ENCODE assay signal across 9 cellular contexts in the genomic region with DNA sequence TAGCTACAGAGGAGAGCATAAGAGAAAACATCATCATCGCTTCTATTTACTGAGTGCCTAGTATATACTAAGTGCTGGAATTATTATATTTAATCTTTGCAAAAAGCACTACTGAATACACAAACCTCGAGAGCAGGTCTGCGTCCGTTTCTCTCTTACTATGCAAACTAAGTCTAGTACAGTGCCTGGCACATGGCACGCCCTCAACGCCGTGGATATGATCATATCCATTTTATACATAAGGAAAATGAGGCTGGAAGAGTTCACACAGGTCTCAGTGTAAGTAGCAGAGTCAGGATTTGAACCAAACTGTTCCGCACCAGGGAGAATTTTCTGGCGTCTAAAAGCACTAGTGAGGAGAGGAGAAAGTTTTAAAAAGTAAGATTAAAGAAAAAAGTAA. TPM values are rescaled to one million over a fixed set of nuclear protein-coding genes. Genes with fewer than 3 reads are reported as not detected.
DNase-seq lines count a peak whose midpoint lies in the region; ATAC-seq and TF ChIP-seq lines count a peak whose summit lies in the region.
"Had no signal": no experiment of that assay in that cellular context is flagged by ENCODE, and none has a peak within 500 bp of the region (broad histone marks: within the 10 kb centered on the region; RNA-seq: fewer than 3 reads in every experiment).

No MANE protein-coding gene starts in this region.

- no peaks in the 10 kb centered on the region for H3K9me3 Mint-ChIP-seq in T-helper 1 cell treated with Interleukin-12 subunit alpha and Interleukin-12 subunit beta and Interleukin-4 antibody, amounts not matched to agents 30 μg/mL and 1 μg/mL, for 36 hours
- no peaks in the 10 kb centered on the region for H3K9me3 Mint-ChIP-seq in WTC11
- no peaks in the 10 kb centered on the region for H3K9me3 Mint-ChIP-seq in stimulated activated naive B cell treated with anti-CD40 and anti-IgM and Interleukin-4, amounts not matched to agents 10 μg/mL and 1 μg/mL and 100 μg/mL, for 72 hours

- no peaks in the 10 kb centered on the region for H3K27me3 ChIP-seq in right cardiac atrium (ENCODE audit: control insufficient read depth, insufficient read depth)

- no peak for ATAC-seq in WTC11
- ATAC-seq in right cardiac atrium, result no peak
- no peak for ATAC-seq in stimulated activated naive B cell treated with anti-CD40 and anti-IgM and Interleukin-4, amounts not matched to agents 10 μg/mL and 1 μg/mL and 100 μg/mL, for 72 hours (replicated peaks)
- ATAC-seq in GM18867 (IDR thresholded peaks at IDR 0.05; ENCODE audit: unreplicated experiment), result no peak
- ATAC-seq in GM21717 (IDR thresholded peaks at IDR 0.05; ENCODE audit: unreplicated experiment), result no peak

- H3K4me1 ChIP-seq in right cardiac atrium (ENCODE audit: control insufficient read depth, insufficient read depth, low read length), result peaks cover 7% of the 10 kb centered on the region

- 71% methylated on average over 9 of the region's 9 CpGs for WGBS in right cardiac atrium

- H3K27ac Mint-ChIP-seq in T-helper 1 cell treated with Interleukin-12 subunit alpha and Interleukin-12 subunit beta and Interleukin-4 antibody, amounts not matched to agents 30 μg/mL and 1 μg/mL, for 36 hours, result peak overlapping the region; percentile 43
- H3K27ac Mint-ChIP-seq in WTC11, result peak overlapping the region; percentile 98
- no peak overlapping the region for H3K27ac Mint-ChIP-seq in stimulated activated naive B cell treated with anti-CD40 and anti-IgM and Interleukin-4, amounts not matched to agents 10 μg/mL and 1 μg/mL and 100 μg/mL, for 72 hours

- H3K27ac ChIP-seq in right cardiac atrium (ENCODE audit: low read length), result no peak overlapping the region

- H3K4me3 Mint-ChIP-seq in T-helper 1 cell treated with Interleukin-12 subunit alpha and Interleukin-12 subunit beta and Interleukin-4 antibody, amounts not matched to agents 30 μg/mL and 1 μg/mL, for 36 hours, result peak overlapping the region; percentile 85
- peak overlapping the region; percentile 75 for H3K4me3 Mint-ChIP-seq in WTC11
- peak overlapping the region; percentile 88 to 100 for H3K4me3 Mint-ChIP-seq in stimulated activated naive B cell treated with anti-CD40 and anti-IgM and Interleukin-4, amounts not matched to agents 10 μg/mL and 1 μg/mL and 100 μg/mL, for 72 hours

- DNase-seq in T-helper 1 cell (no peak), WTC11 (ENCODE audit: low spot score) (no peak), right cardiac atrium (peak in 1 of 3 donors; percentile 62), kidney glomerular epithelial cell (lab: John Stamatoyannopoulos, UW) (no peak)
- DNase-seq in stimulated activated naive B cell treated with anti-CD40 and anti-IgM and Interleukin-4, amounts not matched to agents 10 μg/mL and 1 μg/mL and 100 μg/mL, for 72 hours, result no peak
- DNase-seq: NCI-H2029 treated with DMSO at 0.1 percent for 48 hours had no signal

- CTCF ChIA-PET in WTC11 (lab: Charles Lee), result interaction anchor here (0.9 to 7.8 kb wide), 14 partner anchors 10 to 341 kb away, joined by 3 to 36 read pairs (median 6); a partner anchor contains a TSS

- H3K36me3 Mint-ChIP-seq in T-helper 1 cell treated with Interleukin-12 subunit alpha and Interleukin-12 subunit beta and Interleukin-4 antibody, amounts not matched to agents 30 μg/mL and 1 μg/mL, for 36 hours (ENCODE audit: low read depth), result peaks cover 16% of the 10 kb centered on the region
- no peaks in the 10 kb centered on the region for H3K36me3 Mint-ChIP-seq in WTC11
- peaks cover 0 to 4% of the 10 kb centered on the region in 2 donors for H3K36me3 Mint-ChIP-seq in stimulated activated naive B cell treated with anti-CD40 and anti-IgM and Interleukin-4, amounts not matched to agents 10 μg/mL and 1 μg/mL and 100 μg/mL, for 72 hours

- no peaks in the 10 kb centered on the region for H3K9me3 ChIP-seq in right cardiac atrium (ENCODE audit: control insufficient read depth, low read length)

- POLR2A ChIA-PET in WTC11 (lab: Charles Lee), result interaction anchor here (9.5 kb wide), 1 partner anchor 15 kb away, joined by 101 read pairs; no protein-coding TSS in a partner anchor

- peak overlapping the region; percentile 70 for H3K4me3 ChIP-seq in right cardiac atrium (ENCODE audit: low read length)

- intact Hi-C loops in right cardiac atrium (cut with DNase I), result loop anchor here in 3 of 4 donors (5.0 to 10.0 kb wide), 4 partner anchors 47 to 88 kb away; no protein-coding TSS in a partner anchor

- H3K27me3 Mint-ChIP-seq in T-helper 1 cell treated with Interleukin-12 subunit alpha and Interleukin-12 subunit beta and Interleukin-4 antibody, amounts not matched to agents 30 μg/mL and 1 μg/mL, for 36 hours (ENCODE audit: low read depth), result peaks cover 4% of the 10 kb centered on the region
- peaks cover 35% of the 10 kb centered on the region for H3K27me3 Mint-ChIP-seq in WTC11 (ENCODE audit: low read depth)
- H3K27me3 Mint-ChIP-seq in stimulated activated naive B cell treated with anti-CD40 and anti-IgM and Interleukin-4, amounts not matched to agents 10 μg/mL and 1 μg/mL and 100 μg/mL, for 72 hours, result no peaks in the 10 kb centered on the region

- H3K4me1 Mint-ChIP-seq in T-helper 1 cell treated with Interleukin-12 subunit alpha and Interleukin-12 subunit beta and Interleukin-4 antibody, amounts not matched to agents 30 μg/mL and 1 μg/mL, for 36 hours (ENCODE audit: low read depth), result peaks cover 50% of the 10 kb centered on the region
- peaks cover 50% of the 10 kb centered on the region for H3K4me1 Mint-ChIP-seq in WTC11
- peaks cover 20 to 36% of the 10 kb centered on the region in 2 donors for H3K4me1 Mint-ChIP-seq in stimulated activated naive B cell treated with anti-CD40 and anti-IgM and Interleukin-4, amounts not matched to agents 10 μg/mL and 1 μg/mL and 100 μg/mL, for 72 hours

- TF ChIP-seq CTCF in WTC11 (IDR thresholded peaks at IDR 0.05), result no peak

TF ChIP-seq in WTC11, 78 proteins besides CTCF, POLR2A, EP300 and RAD21 (continues in another document):
- TF ChIP-seq, protein P1, sequence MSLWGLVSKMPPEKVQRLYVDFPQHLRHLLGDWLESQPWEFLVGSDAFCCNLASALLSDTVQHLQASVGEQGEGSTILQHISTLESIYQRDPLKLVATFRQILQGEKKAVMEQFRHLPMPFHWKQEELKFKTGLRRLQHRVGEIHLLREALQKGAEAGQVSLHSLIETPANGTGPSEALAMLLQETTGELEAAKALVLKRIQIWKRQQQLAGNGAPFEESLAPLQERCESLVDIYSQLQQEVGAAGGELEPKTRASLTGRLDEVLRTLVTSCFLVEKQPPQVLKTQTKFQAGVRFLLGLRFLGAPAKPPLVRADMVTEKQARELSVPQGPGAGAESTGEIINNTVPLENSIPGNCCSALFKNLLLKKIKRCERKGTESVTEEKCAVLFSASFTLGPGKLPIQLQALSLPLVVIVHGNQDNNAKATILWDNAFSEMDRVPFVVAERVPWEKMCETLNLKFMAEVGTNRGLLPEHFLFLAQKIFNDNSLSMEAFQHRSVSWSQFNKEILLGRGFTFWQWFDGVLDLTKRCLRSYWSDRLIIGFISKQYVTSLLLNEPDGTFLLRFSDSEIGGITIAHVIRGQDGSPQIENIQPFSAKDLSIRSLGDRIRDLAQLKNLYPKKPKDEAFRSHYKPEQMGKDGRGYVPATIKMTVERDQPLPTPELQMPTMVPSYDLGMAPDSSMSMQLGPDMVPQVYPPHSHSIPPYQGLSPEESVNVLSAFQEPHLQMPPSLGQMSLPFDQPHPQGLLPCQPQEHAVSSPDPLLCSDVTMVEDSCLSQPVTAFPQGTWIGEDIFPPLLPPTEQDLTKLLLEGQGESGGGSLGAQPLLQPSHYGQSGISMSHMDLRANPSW (CRISPR knock-in tag; conservative IDR thresholded peaks at IDR 0.05; ENCODE audit: low read depth), result no peak
- TF ChIP-seq ZNF121 (CRISPR knock-in tag; IDR thresholded peaks at IDR 0.05), result no peak
- TF ChIP-seq, protein P2, sequence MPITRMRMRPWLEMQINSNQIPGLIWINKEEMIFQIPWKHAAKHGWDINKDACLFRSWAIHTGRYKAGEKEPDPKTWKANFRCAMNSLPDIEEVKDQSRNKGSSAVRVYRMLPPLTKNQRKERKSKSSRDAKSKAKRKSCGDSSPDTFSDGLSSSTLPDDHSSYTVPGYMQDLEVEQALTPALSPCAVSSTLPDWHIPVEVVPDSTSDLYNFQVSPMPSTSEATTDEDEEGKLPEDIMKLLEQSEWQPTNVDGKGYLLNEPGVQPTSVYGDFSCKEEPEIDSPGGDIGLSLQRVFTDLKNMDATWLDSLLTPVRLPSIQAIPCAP (CRISPR knock-in tag; IDR thresholded peaks at IDR 0.05), result no peak
- TF ChIP-seq, protein P3, sequence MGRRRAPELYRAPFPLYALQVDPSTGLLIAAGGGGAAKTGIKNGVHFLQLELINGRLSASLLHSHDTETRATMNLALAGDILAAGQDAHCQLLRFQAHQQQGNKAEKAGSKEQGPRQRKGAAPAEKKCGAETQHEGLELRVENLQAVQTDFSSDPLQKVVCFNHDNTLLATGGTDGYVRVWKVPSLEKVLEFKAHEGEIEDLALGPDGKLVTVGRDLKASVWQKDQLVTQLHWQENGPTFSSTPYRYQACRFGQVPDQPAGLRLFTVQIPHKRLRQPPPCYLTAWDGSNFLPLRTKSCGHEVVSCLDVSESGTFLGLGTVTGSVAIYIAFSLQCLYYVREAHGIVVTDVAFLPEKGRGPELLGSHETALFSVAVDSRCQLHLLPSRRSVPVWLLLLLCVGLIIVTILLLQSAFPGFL (CRISPR knock-in tag; IDR thresholded peaks at IDR 0.05; ENCODE audit: borderline replicate concordance), result no peak
- TF ChIP-seq, protein P4, sequence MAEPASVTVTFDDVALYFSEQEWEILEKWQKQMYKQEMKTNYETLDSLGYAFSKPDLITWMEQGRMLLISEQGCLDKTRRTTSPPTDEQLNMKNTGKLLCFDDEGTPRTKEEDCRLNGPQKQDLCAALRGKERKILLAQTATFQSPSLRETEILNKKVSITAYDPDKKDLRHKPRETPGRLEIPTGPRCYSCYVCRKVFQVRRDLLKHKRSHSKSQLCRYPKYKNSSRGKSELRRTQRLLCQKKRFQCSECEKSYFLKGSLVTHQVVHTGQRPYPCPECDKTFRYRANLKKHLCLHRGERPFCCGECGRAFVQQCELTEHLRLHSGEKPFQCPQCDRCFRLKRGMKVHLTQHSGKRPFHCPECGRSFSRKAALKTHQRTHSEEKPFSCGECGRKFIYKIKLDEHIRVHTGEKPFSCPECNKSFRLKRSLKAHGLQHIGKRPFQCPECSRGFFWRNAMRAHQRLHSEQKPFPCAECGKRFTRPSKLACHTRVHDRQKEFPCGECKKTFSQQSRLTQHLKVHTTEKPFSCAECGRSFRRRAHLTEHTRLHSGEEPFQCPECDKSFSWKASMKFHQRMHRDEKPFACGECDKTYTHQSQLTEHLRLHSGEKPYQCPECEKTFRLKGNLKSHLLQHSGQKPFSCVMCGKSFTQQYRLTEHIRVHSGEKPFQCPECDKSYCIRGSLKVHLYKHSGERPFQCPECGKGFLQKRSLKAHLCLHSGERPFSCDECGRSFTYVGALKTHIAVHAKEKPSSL (CRISPR knock-in tag; conservative IDR thresholded peaks at IDR 0.05), result no peak
- TF ChIP-seq NR2C2 (CRISPR knock-in tag; IDR thresholded peaks at IDR 0.05), result no peak
- no peak for TF ChIP-seq NR3C1 (CRISPR knock-in tag; conservative IDR thresholded peaks at IDR 0.05; ENCODE audit: low read depth)

RNA-seq across cellular contexts. Expression of a gene that starts 17.6 kb away (rescaled TPM):
- total RNA-seq in WTC11 (2021) (16.6 to 23.9 TPM (median 21.6 TPM) in 3 replicates), right cardiac atrium (10 to 100 TPM; 57.5 to 91.3 (median 62.4) TPM)
- polyA plus RNA-seq in right cardiac atrium, result 35.5 TPM
